Comparison of ENCODE assay signal across 8 cellular contexts in the genomic region with DNA sequence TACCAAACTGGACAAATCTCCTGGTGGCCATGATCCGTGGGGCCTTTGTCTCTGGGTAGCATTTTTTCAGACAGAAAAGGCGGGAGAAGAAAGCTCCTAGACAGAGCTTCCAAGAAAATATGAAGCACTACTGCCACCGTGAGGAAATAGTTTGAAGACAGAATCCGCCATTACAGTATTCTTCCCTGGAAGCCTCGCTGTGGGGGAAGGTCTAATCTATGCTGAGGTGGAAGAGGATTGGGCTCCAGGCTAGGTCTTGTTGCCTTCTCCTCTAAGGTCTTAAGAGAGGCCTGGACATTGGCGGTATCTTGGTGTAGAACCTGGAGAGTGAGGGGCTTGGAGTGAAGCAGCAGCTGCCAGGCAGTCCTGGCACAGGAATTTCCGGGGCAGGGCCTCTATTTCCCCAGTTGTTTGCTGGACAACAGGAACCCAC.
A peak's percentile ranks its signal among the peaks of the same experiment; 100 is the strongest.
DNase-seq lines count a peak whose midpoint lies in the region; ATAC-seq, FAIRE-seq and TF ChIP-seq lines count a peak whose summit lies in the region.

No MANE protein-coding gene starts in this region.

- CTCF ChIA-PET in activated CD8-positive, alpha-beta memory T cell treated with anti-CD3 and anti-CD28 coated beads, Interleukin-2, amount 10 ng/mL, durations not matched to agents 7 days and 5 days (lab: Charles Lee) = no interaction called here

- H3K9me3 Mint-ChIP-seq in activated CD8-positive, alpha-beta memory T cell treated with anti-CD3 and anti-CD28 coated beads, Interleukin-2, amount 10 ng/mL, durations not matched to agents 7 days and 5 days (ENCODE audit: low read depth) = no peaks in the 10 kb centered on the region

- H3K36me3 Mint-ChIP-seq in activated CD8-positive, alpha-beta memory T cell treated with anti-CD3 and anti-CD28 coated beads, Interleukin-2, amount 10 ng/mL, durations not matched to agents 7 days and 5 days = peaks cover 10% of the 10 kb centered on the region

- H3K27me3 Mint-ChIP-seq in activated CD8-positive, alpha-beta memory T cell treated with anti-CD3 and anti-CD28 coated beads, Interleukin-2, amount 10 ng/mL, durations not matched to agents 7 days and 5 days = no peaks in the 10 kb centered on the region

- H3K27ac ChIP-seq in temporal lobe (ENCODE audit: low read depth, low read length) = peak overlapping the region; percentile 86

- no peak for ATAC-seq in activated CD8-positive, alpha-beta memory T cell treated with anti-CD3 and anti-CD28 coated beads, Interleukin-2, amount 10 ng/mL, durations not matched to agents 7 days and 5 days
- ATAC-seq in esophagus mucosa = peak; percentile 83
- ATAC-seq in HG02884 (IDR thresholded peaks at IDR 0.05; ENCODE audit: unreplicated experiment) = no peak

- no peak overlapping the region for H3K27ac Mint-ChIP-seq in activated CD8-positive, alpha-beta memory T cell treated with anti-CD3 and anti-CD28 coated beads, Interleukin-2, amount 10 ng/mL, durations not matched to agents 7 days and 5 days

- peak; percentile 76 for DNase-seq in activated CD8-positive, alpha-beta memory T cell treated with anti-CD3 and anti-CD28 coated beads for 24 hours
- no peak for DNase-seq in activated CD8-positive, alpha-beta memory T cell treated with anti-CD3 and anti-CD28 coated beads, Interleukin-2, amount 10 ng/mL, durations not matched to agents 7 days and 5 days
- peak; percentile 73 for DNase-seq in NCI-H187 treated with DMSO at 0.1 percent for 48 hours (lab: John Stamatoyannopoulos, UW)
- DNase-seq in H54 (ENCODE audit: insufficient read length, low spot score) = no peak
- no peak for DNase-seq in NCI-H2196 (lab: John Stamatoyannopoulos, UW; ENCODE audit: unreplicated experiment)

- no peak overlapping the region for H3K4me3 Mint-ChIP-seq in activated CD8-positive, alpha-beta memory T cell treated with anti-CD3 and anti-CD28 coated beads, Interleukin-2, amount 10 ng/mL, durations not matched to agents 7 days and 5 days

- FAIRE-seq in H54 (lab: Jason Lieb, UNC) = no peak

- H3K4me1 Mint-ChIP-seq in activated CD8-positive, alpha-beta memory T cell treated with anti-CD3 and anti-CD28 coated beads, Interleukin-2, amount 10 ng/mL, durations not matched to agents 7 days and 5 days = no peaks in the 10 kb centered on the region

- TF ChIP-seq POLR2A in H54 (IDR thresholded peaks at IDR 0.05; ENCODE audit: low read depth, low read length) = no peak

Comparison
In these comparisons a context has a peak if more than half of its experiments do, and no peak if none do; other contexts are left out.
1. DNase-seq: peak in activated CD8-positive, alpha-beta memory T cell treated with anti-CD3 and anti-CD28 coated beads for 24 hours (single experiment) and NCI-H187 treated with DMSO at 0.1 percent for 48 hours (single experiment); none in activated CD8-positive, alpha-beta memory T cell treated with anti-CD3 and anti-CD28 coated beads, Interleukin-2, amount 10 ng/mL, durations not matched to agents 7 days and 5 days (single experiment), H54 (single experiment) and NCI-H2196 (single experiment).